Comparison of ENCODE assay signal across 8 cellular contexts in genomic region chr6:43263314-43264178, GRCh38. TPM values are rescaled to one million over a fixed set of nuclear protein-coding genes. Genes with fewer than 3 reads are reported as not detected.
DNase-seq lines count a peak whose midpoint lies in the region; ATAC-seq and TF ChIP-seq lines count a peak whose summit lies in the region.

No MANE protein-coding gene starts in this region.

- no peak overlapping the region for H4K8ac ChIP-seq in mesendoderm (ENCODE audit: low read depth, low read length)

- no peak overlapping the region for H3K4me2 ChIP-seq in mesendoderm (ENCODE audit: low read length)

- no peak overlapping the region for H3K18ac ChIP-seq in mesendoderm (ENCODE audit: low read length)

- peak; percentile 90 for TF ChIP-seq CTCF in GM06990 (IDR thresholded peaks at IDR 0.05; ENCODE audit: insufficient read depth, low read length, poor library complexity, severe bottlenecking)

- no peaks in the 10 kb centered on the region for H3K9me3 ChIP-seq in effector memory CD4-positive, alpha-beta T cell (ENCODE audit: control insufficient read depth, low read length)

- H3K27me3 Mint-ChIP-seq in activated CD8-positive, alpha-beta T cell treated with anti-CD3 and anti-CD28 coated beads, Interleukin-2, amount 10 ng/mL, durations not matched to agents 7 days and 5 days (ENCODE audit: low read depth), result peaks cover 22% of the 10 kb centered on the region

- no peak overlapping the region for H2BK5ac ChIP-seq in mesendoderm (ENCODE audit: low read length)

- H3K9ac ChIP-seq in mesendoderm (ENCODE audit: low read length), result no peak overlapping the region

- POLR2A ChIA-PET in activated CD8-positive, alpha-beta T cell treated with anti-CD3 and anti-CD28 coated beads, Interleukin-2, amount 10 ng/mL, durations not matched to agents 7 days and 5 days (lab: Charles Lee), result no interaction called here

- no peak overlapping the region for H2BK15ac ChIP-seq in mesendoderm (replicated peaks; ENCODE audit: low read depth)

- H3K9me3 Mint-ChIP-seq in activated CD8-positive, alpha-beta T cell treated with anti-CD3 and anti-CD28 coated beads, Interleukin-2, amount 10 ng/mL, durations not matched to agents 7 days and 5 days (ENCODE audit: insufficient read depth), result no peaks in the 10 kb centered on the region

- H3K36me3 ChIP-seq in GM06990 (ENCODE audit: control insufficient read depth, insufficient read depth, low read length) (no peaks in the 10 kb centered on the region), mesendoderm (ENCODE audit: control insufficient read depth, insufficient read depth, low read length) (no peaks in the 10 kb centered on the region)
- no peaks in the 10 kb centered on the region for H3K36me3 ChIP-seq in effector memory CD4-positive, alpha-beta T cell (ENCODE audit: control insufficient read depth, insufficient read depth, low read length)

- no peak overlapping the region for H3K23ac ChIP-seq in mesendoderm (ENCODE audit: low read length)

- no peaks in the 10 kb centered on the region for H3K36me3 Mint-ChIP-seq in activated CD8-positive, alpha-beta T cell treated with anti-CD3 and anti-CD28 coated beads, Interleukin-2, amount 10 ng/mL, durations not matched to agents 7 days and 5 days (ENCODE audit: low read depth)

- H3K56ac ChIP-seq in mesendoderm (ENCODE audit: low read length), result no peak overlapping the region

- no peak overlapping the region for H2AK5ac ChIP-seq in mesendoderm (ENCODE audit: low read length)

- no peak overlapping the region for H4K5ac ChIP-seq in mesendoderm (ENCODE audit: low read length)

- no peak overlapping the region for H2BK120ac ChIP-seq in mesendoderm (ENCODE audit: low read depth, low read length)

- no peaks in the 10 kb centered on the region for H3K4me1 Mint-ChIP-seq in activated CD8-positive, alpha-beta T cell treated with anti-CD3 and anti-CD28 coated beads, Interleukin-2, amount 10 ng/mL, durations not matched to agents 7 days and 5 days (ENCODE audit: low read depth)

- ATAC-seq in HG02642 (IDR thresholded peaks at IDR 0.05; ENCODE audit: poor library complexity, unreplicated experiment) (peak; percentile 74), HG02852 (IDR thresholded peaks at IDR 0.05; ENCODE audit: unreplicated experiment) (no peak)
- peak; percentile 94 for ATAC-seq in activated CD8-positive, alpha-beta T cell treated with anti-CD3 and anti-CD28 coated beads, Interleukin-2, amount 10 ng/mL, durations not matched to agents 7 days and 5 days

- WGBS in mesendoderm (ENCODE audit: extremely low coverage, insufficient coverage, low lambda C conversion rate), result no CpG with 5 or more reads among the region's 12 CpGs

- H3K4me1 ChIP-seq in effector memory CD4-positive, alpha-beta T cell (ENCODE audit: control insufficient read depth, insufficient read depth, low read length, poor library complexity, severe bottlenecking), result no peaks in the 10 kb centered on the region
- peaks cover 11% of the 10 kb centered on the region for H3K4me1 ChIP-seq in mesendoderm (ENCODE audit: control insufficient read depth, low read depth, low read length)

- H3K4me3 Mint-ChIP-seq in activated CD8-positive, alpha-beta T cell treated with anti-CD3 and anti-CD28 coated beads, Interleukin-2, amount 10 ng/mL, durations not matched to agents 7 days and 5 days, result no peak overlapping the region

- no peaks in the 10 kb centered on the region for H3K27me3 ChIP-seq in GM06990 (replicated peaks; ENCODE audit: control insufficient read depth, insufficient read depth, low read length)
- no peaks in the 10 kb centered on the region for H3K27me3 ChIP-seq in effector memory CD4-positive, alpha-beta T cell (replicated peaks; ENCODE audit: control insufficient read depth, insufficient read depth, low read length, poor library complexity, severe bottlenecking)
- H3K27me3 ChIP-seq in mesendoderm (ENCODE audit: insufficient read depth, low read length, poor library complexity), result no peaks in the 10 kb centered on the region

- H3K27ac Mint-ChIP-seq in activated CD8-positive, alpha-beta T cell treated with anti-CD3 and anti-CD28 coated beads, Interleukin-2, amount 10 ng/mL, durations not matched to agents 7 days and 5 days, result no peak overlapping the region

- no peak overlapping the region for H3K27ac ChIP-seq in effector memory CD4-positive, alpha-beta T cell (ENCODE audit: insufficient read depth, low read length, poor library complexity, severe bottlenecking)
- no peak overlapping the region for H3K27ac ChIP-seq in mesendoderm (ENCODE audit: low read depth, low read length)

- CTCF ChIA-PET in activated CD8-positive, alpha-beta T cell treated with anti-CD3 and anti-CD28 coated beads, Interleukin-2, amount 10 ng/mL, durations not matched to agents 7 days and 5 days (lab: Charles Lee), result interaction anchor here (0.5 to 4.8 kb wide), 9 partner anchors 8 to 243 kb away, joined by 3 to 27 read pairs (median 4); no protein-coding TSS in a partner anchor

- H3K79me2 ChIP-seq in mesendoderm (ENCODE audit: control insufficient read depth, insufficient read depth, low read length), result no peaks in the 10 kb centered on the region

- no peaks in the 10 kb centered on the region for H3K79me1 ChIP-seq in mesendoderm (ENCODE audit: low read length)

- H3K4me3 ChIP-seq in GM06990 (replicated peaks; ENCODE audit: low read depth, low read length) (no peak overlapping the region), mesendoderm (ENCODE audit: low read length) (no peak overlapping the region)
- H3K4me3 ChIP-seq in effector memory CD4-positive, alpha-beta T cell (ENCODE audit: insufficient read depth, low read depth, low read length, poor library complexity, severe bottlenecking), result no peak overlapping the region

- no peak overlapping the region for H3K4ac ChIP-seq in mesendoderm (ENCODE audit: low read depth, low read length)

- DNase-seq in GM06990 (ENCODE audit: extremely low read depth, insufficient read length) (peak; percentile 53), NCI-H774 (lab: John Stamatoyannopoulos, UW) (peak; percentile 14), mesendoderm (peak; percentile 86)
- DNase-seq in activated CD8-positive, alpha-beta T cell treated with anti-CD3 and anti-CD28 coated beads, Interleukin-2, amount 10 ng/mL, durations not matched to agents 7 days and 5 days, result peak; percentile 86
- DNase-seq in effector memory CD4-positive, alpha-beta T cell, result peak; percentile 45 to 59 (median 50)
- peak; percentile 47 to 59 for DNase-seq in stimulated activated CD8-positive, alpha-beta memory T cell treated with anti-CD3 and anti-CD28 coated beads, Interleukin-4, amount 100 ng/mL, for 4 hours (ENCODE audit: low read depth in 2 of 2, low spot score in 1 of 2)

RNA-seq across cellular contexts. Expression of gene TTBK1, which starts 20.3 kb away (rescaled TPM):
- total RNA-seq in activated CD8-positive, alpha-beta T cell treated with anti-CD3 and anti-CD28 coated beads, Interleukin-2, amount 10 ng/mL, durations not matched to agents 7 days and 5 days, result not detected
- polyA plus RNA-seq in mesendoderm (2013, experiment 1 of 2), result 0.06 TPM
- polyA plus RNA-seq in mesendoderm (2013, experiment 2 of 2), result 0.07 TPM

RNA-seq across cellular contexts. Expression of gene DNPH1, which starts 34.3 kb away (rescaled TPM):
- total RNA-seq in activated CD8-positive, alpha-beta T cell treated with anti-CD3 and anti-CD28 coated beads, Interleukin-2, amount 10 ng/mL, durations not matched to agents 7 days and 5 days, result 10 to 100 TPM; 42.5 to 47.2 TPM
- 36.2 TPM for polyA plus RNA-seq in mesendoderm (2013, experiment 1 of 2)
- polyA plus RNA-seq in mesendoderm (2013, experiment 2 of 2), result 35.8 TPM

RNA-seq across cellular contexts. Expression of gene SLC22A7, which starts 34.5 kb away (rescaled TPM):
- total RNA-seq in activated CD8-positive, alpha-beta T cell treated with anti-CD3 and anti-CD28 coated beads, Interleukin-2, amount 10 ng/mL, durations not matched to agents 7 days and 5 days, result not detected
- polyA plus RNA-seq in mesendoderm (2013, experiment 1 of 2), result not detected
- polyA plus RNA-seq in mesendoderm (2013, experiment 2 of 2), result not detected

RNA-seq across cellular contexts. Expression of gene CRIP3, which starts 45.1 kb away (rescaled TPM):
- total RNA-seq in activated CD8-positive, alpha-beta T cell treated with anti-CD3 and anti-CD28 coated beads, Interleukin-2, amount 10 ng/mL, durations not matched to agents 7 days and 5 days, result not detected
- polyA plus RNA-seq in mesendoderm (2013, experiment 1 of 2), result 7.6 TPM
- polyA plus RNA-seq in mesendoderm (2013, experiment 2 of 2), result 7.5 TPM

Comparison
In these comparisons a context has a peak if more than half of its experiments do, and no peak if none do; other contexts are left out.
1. DNase-seq: peak in every context shown above with its lines; median percentile 86 in activated CD8-positive, alpha-beta T cell treated with anti-CD3 and anti-CD28 coated beads, Interleukin-2, amount 10 ng/mL, durations not matched to agents 7 days and 5 days; 86 in mesendoderm; 53 in GM06990; 53 in stimulated activated CD8-positive, alpha-beta memory T cell treated with anti-CD3 and anti-CD28 coated beads, Interleukin-4, amount 100 ng/mL, for 4 hours; 50 in effector memory CD4-positive, alpha-beta T cell; 14 in NCI-H774.